Comparison of ENCODE assay signal across 26 cellular contexts in the genomic region with DNA sequence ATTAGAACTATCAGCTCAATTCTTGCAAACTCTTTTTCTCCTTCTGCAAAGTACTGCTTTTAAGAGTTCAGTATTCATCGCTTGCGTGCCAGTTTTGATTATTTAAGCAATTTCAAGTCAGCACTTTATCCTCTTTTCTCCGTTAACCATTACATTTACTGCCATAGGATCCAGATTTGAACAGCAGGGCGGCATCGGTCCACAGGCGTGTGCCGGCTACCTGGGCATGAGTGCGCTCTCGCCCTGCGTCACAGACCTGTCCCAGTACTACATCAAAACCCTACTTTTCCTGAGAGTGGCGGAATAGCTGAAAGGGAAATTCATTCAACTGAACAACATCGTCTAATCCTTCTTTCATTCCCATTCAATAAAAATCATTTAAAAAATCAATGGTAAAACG.
"Had no signal": no experiment of that assay in that cellular context is flagged by ENCODE, and none has a peak within 500 bp of the region (broad histone marks: within the 10 kb centered on the region; RNA-seq: fewer than 3 reads in every experiment).

No MANE protein-coding gene starts in this region.

- H3K4me1 ChIP-seq: gastroesophageal sphincter, left lung, lower lobe of right lung, parathyroid adenoma, psoas muscle, right atrium auricular region, suprapubic skin, tibial nerve had no signal

- H3K4me2 ChIP-seq: hepatocyte had no signal

- DNase-seq: activated B cell treated with CpG ODN at 0.5 μM for 24 hours; activated CD4-positive, alpha-beta T cell treated with anti-CD3 and anti-CD28 coated beads for 36 hours; activated CD8-positive, alpha-beta memory T cell treated with anti-CD3 and anti-CD28 coated beads, Interleukin-2, amount 10 ng/mL, durations not matched to agents 7 days and 5 days; activated CD8-positive, alpha-beta T cell treated with anti-CD3 and anti-CD28 coated beads, Interleukin-2, amount 10 ng/mL, durations not matched to agents 7 days and 5 days; activated T-cell treated with anti-CD3 and anti-CD28 coated beads, Interleukin-2, amount 50 U/mL, for 48 hours; anterior cingulate cortex; dorsolateral prefrontal cortex; effector memory CD4-positive, alpha-beta T cell; erythroblast; left lung; lower lobe of right lung; mesenchymal stem cell; naive thymus-derived CD8-positive, alpha-beta T cell; occipital lobe; psoas muscle; stimulated activated CD4-positive, alpha-beta T cell treated with anti-CD3 and anti-CD28 coated beads, Interleukin-15, amount 100 ng/mL, for 24 hours; stimulated activated CD4-positive, alpha-beta T cell treated with anti-CD3 and anti-CD28 coated beads, Interleukin-2, amount 100 ng/mL, for 24 hours; stimulated activated naive B cell treated with anti-CD40 and anti-IgM and Interleukin-4, amounts not matched to agents 10 μg/mL and 1 μg/mL and 100 μg/mL, for 72 hours; T-helper 2 cell had no signal

- H3K36me3 ChIP-seq: gastroesophageal sphincter, left lung, lower lobe of right lung, right atrium auricular region, suprapubic skin, tibial nerve had no signal

- H3K4me3 ChIP-seq: dorsolateral prefrontal cortex, gastroesophageal sphincter, hepatocyte, left lung, lower lobe of right lung, psoas muscle, right atrium auricular region, suprapubic skin, tibial nerve had no signal

- H3K9me3 ChIP-seq: gastroesophageal sphincter, left lung, lower lobe of right lung, psoas muscle, right atrium auricular region, suprapubic skin, tibial nerve had no signal

- FAIRE-seq: colon had no signal

- H2AFZ ChIP-seq: hepatocyte, parathyroid adenoma had no signal

- H3K27ac ChIP-seq: dorsolateral prefrontal cortex, gastroesophageal sphincter, hepatocyte, left lung, lower lobe of right lung, parathyroid adenoma, right atrium auricular region, suprapubic skin, tibial nerve had no signal

- ATAC-seq: activated CD4-positive, alpha-beta T cell treated with anti-CD3 and anti-CD28 coated beads for 36 hours; activated CD8-positive, alpha-beta memory T cell treated with anti-CD3 and anti-CD28 coated beads, Interleukin-2, amount 10 ng/mL, durations not matched to agents 7 days and 5 days; activated CD8-positive, alpha-beta T cell treated with anti-CD3 and anti-CD28 coated beads, Interleukin-2, amount 10 ng/mL, durations not matched to agents 7 days and 5 days; gastroesophageal sphincter; left lung; lower lobe of right lung; naive thymus-derived CD8-positive, alpha-beta T cell; psoas muscle; stimulated activated naive B cell treated with anti-CD40 and anti-IgM and Interleukin-4, amounts not matched to agents 10 μg/mL and 1 μg/mL and 100 μg/mL, for 72 hours had no signal

- H3K79me2 ChIP-seq: hepatocyte, parathyroid adenoma had no signal

- H3K9ac ChIP-seq: parathyroid adenoma had no signal

- H3K27me3 ChIP-seq: dorsolateral prefrontal cortex, gastroesophageal sphincter, hepatocyte, left lung, right atrium auricular region, suprapubic skin, tibial nerve had no signal
